8 cellular contexts compared by ENCODE assay signal in the genomic region with DNA sequence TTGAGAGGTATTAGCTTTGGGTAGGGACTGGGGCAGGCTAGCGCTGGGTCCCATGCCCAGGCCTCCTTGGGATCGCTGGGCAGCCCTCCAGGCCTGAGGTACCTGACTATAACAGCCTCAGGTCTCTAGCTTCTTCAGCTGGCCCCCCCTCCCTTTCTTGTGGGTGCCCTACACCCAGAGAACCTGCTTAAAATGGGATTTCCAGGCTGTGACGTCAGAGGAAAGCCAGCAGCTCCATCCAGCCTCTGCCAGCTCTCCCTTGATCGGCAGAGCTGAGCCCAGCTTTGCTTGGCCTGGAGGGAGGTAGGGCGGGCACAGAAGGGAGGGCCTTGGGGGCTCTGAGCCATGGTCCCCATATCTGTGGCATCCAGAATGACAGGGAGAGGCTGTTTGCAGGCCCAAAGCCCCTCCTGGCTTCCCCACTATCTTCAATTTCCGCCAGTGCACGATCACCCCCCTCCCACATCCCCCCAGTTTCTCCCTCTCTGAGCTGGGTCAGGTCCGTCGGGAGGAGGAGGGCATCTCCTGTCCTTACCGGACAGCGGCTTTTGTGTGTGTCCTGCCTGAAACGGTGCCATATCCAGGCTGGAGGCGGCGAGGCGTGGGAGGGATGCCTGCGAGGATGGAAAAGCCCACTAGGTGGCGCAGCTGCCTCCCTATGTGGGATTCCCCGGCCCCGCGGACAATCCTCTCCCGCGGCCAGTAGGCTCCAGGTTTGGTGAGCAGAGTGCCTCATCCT. TPM values are rescaled to one million over a fixed set of nuclear protein-coding genes. Genes with fewer than 3 reads are reported as not detected.
DNase-seq lines count a peak whose midpoint lies in the region; ATAC-seq and TF ChIP-seq lines count a peak whose summit lies in the region.

No MANE protein-coding gene starts in this region.

- peak; percentile 94 for TF ChIP-seq CTCF in GM12874 (IDR thresholded peaks at IDR 0.05; ENCODE audit: insufficient read depth, low read depth, low read length)

- intact Hi-C loops in left colon (cut with DNase I, micrococcal nuclease) = loop anchor here (5.0 to 10.0 kb wide), 2 partner anchors 53 to 55 kb away; no protein-coding TSS in a partner anchor

- DNase-seq in NCI-H446 treated with DMSO at 0.1 percent for 48 hours (lab: John Stamatoyannopoulos, UW) (peak; percentile 44), cerebellar nuclear complex (lab: John Stamatoyannopoulos, UW) (peak; percentile 15 to 85), left colon (peak; percentile 73 to 93)
- peak; percentile 76 to 82 for DNase-seq in activated CD4-positive, alpha-beta T cell treated with anti-CD3 and anti-CD28 coated beads for 4 hours
- peak; percentile 71 for DNase-seq in stimulated activated CD4-positive, alpha-beta T cell treated with anti-CD3 and anti-CD28 coated beads, Interleukin-2, amount 100 ng/mL, for 4 hours (ENCODE audit: low read depth)

- ATAC-seq in HG03045 (IDR thresholded peaks at IDR 0.05; ENCODE audit: unreplicated experiment) = peak; percentile 64
- ATAC-seq in left colon = peak; percentile 97
- ATAC-seq in GM18873 (IDR thresholded peaks at IDR 0.05; ENCODE audit: low FRiP score, unreplicated experiment) = no peak

RNA-seq across cellular contexts. Expression of gene REEP2, which starts 10.8 kb away (rescaled TPM):
- 1 to 10 TPM in 1 of 2 donors, under 1 TPM in 1; 0.55 to 3.1 TPM for total RNA-seq in left colon

RNA-seq across cellular contexts. Expression of gene EGR1, which starts 15.6 kb away (rescaled TPM):
- 100 to 1,000 TPM in 1 of 2 donors, 10 to 100 TPM in 1; 29.8 to 102 TPM for total RNA-seq in left colon
